ENCODE assay signal across 2 cellular contexts in genomic region chr2:208186465-208186864, GRCh38.
TF ChIP-seq lines count a peak whose summit lies in the region.

No MANE protein-coding gene starts in this region.

TF ChIP-seq in GM23338, 12 proteins besides CTCF, POLR2A, EP300 and RAD21 (continued from another document):
- TF ChIP-seq, protein P1, sequence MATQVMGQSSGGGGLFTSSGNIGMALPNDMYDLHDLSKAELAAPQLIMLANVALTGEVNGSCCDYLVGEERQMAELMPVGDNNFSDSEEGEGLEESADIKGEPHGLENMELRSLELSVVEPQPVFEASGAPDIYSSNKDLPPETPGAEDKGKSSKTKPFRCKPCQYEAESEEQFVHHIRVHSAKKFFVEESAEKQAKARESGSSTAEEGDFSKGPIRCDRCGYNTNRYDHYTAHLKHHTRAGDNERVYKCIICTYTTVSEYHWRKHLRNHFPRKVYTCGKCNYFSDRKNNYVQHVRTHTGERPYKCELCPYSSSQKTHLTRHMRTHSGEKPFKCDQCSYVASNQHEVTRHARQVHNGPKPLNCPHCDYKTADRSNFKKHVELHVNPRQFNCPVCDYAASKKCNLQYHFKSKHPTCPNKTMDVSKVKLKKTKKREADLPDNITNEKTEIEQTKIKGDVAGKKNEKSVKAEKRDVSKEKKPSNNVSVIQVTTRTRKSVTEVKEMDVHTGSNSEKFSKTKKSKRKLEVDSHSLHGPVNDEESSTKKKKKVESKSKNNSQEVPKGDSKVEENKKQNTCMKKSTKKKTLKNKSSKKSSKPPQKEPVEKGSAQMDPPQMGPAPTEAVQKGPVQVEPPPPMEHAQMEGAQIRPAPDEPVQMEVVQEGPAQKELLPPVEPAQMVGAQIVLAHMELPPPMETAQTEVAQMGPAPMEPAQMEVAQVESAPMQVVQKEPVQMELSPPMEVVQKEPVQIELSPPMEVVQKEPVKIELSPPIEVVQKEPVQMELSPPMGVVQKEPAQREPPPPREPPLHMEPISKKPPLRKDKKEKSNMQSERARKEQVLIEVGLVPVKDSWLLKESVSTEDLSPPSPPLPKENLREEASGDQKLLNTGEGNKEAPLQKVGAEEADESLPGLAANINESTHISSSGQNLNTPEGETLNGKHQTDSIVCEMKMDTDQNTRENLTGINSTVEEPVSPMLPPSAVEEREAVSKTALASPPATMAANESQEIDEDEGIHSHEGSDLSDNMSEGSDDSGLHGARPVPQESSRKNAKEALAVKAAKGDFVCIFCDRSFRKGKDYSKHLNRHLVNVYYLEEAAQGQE (IDR thresholded peaks at IDR 0.05; ENCODE audit: unreplicated experiment): no peak
- no peak for TF ChIP-seq ZNF114 (CRISPR knock-in tag; IDR thresholded peaks at IDR 0.05)
- TF ChIP-seq ZNF331 (CRISPR knock-in tag; IDR thresholded peaks at IDR 0.05; ENCODE audit: low read depth): no peak
- no peak for TF ChIP-seq NANOG (IDR thresholded peaks at IDR 0.05; ENCODE audit: borderline replicate concordance)
- TF ChIP-seq, protein P2, sequence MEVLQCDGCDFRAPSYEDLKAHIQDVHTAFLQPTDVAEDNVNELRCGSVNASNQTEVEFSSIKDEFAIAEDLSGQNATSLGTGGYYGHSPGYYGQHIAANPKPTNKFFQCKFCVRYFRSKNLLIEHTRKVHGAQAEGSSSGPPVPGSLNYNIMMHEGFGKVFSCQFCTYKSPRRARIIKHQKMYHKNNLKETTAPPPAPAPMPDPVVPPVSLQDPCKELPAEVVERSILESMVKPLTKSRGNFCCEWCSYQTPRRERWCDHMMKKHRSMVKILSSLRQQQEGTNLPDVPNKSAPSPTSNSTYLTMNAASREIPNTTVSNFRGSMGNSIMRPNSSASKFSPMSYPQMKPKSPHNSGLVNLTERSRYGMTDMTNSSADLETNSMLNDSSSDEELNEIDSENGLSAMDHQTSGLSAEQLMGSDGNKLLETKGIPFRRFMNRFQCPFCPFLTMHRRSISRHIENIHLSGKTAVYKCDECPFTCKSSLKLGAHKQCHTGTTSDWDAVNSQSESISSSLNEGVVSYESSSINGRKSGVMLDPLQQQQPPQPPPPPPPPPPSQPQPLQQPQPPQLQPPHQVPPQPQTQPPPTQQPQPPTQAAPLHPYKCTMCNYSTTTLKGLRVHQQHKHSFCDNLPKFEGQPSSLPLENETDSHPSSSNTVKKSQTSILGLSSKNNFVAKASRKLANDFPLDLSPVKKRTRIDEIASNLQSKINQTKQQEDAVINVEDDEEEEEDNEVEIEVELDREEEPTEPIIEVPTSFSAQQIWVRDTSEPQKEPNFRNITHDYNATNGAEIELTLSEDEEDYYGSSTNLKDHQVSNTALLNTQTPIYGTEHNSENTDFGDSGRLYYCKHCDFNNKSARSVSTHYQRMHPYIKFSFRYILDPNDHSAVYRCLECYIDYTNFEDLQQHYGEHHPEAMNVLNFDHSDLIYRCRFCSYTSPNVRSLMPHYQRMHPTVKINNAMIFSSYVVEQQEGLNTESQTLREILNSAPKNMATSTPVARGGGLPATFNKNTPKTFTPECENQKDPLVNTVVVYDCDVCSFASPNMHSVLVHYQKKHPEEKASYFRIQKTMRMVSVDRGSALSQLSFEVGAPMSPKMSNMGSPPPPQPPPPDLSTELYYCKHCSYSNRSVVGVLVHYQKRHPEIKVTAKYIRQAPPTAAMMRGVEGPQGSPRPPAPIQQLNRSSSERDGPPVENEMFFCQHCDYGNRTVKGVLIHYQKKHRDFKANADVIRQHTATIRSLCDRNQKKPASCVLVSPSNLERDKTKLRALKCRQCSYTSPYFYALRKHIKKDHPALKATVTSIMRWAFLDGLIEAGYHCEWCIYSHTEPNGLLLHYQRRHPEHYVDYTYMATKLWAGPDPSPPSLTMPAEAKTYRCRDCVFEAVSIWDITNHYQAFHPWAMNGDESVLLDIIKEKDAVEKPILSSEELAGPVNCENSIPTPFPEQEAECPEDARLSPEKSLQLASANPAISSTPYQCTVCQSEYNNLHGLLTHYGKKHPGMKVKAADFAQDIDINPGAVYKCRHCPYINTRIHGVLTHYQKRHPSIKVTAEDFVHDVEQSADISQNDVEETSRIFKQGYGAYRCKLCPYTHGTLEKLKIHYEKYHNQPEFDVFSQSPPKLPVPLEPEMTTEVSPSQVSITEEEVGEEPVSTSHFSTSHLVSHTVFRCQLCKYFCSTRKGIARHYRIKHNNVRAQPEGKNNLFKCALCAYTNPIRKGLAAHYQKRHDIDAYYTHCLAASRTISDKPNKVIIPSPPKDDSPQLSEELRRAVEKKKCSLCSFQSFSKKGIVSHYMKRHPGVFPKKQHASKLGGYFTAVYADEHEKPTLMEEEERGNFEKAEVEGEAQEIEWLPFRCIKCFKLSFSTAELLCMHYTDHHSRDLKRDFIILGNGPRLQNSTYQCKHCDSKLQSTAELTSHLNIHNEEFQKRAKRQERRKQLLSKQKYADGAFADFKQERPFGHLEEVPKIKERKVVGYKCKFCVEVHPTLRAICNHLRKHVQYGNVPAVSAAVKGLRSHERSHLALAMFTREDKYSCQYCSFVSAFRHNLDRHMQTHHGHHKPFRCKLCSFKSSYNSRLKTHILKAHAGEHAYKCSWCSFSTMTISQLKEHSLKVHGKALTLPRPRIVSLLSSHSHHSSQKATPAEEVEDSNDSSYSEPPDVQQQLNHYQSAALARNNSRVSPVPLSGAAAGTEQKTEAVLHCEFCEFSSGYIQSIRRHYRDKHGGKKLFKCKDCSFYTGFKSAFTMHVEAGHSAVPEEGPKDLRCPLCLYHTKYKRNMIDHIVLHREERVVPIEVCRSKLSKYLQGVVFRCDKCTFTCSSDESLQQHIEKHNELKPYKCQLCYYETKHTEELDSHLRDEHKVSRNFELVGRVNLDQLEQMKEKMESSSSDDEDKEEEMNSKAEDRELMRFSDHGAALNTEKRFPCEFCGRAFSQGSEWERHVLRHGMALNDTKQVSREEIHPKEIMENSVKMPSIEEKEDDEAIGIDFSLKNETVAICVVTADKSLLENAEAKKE (CRISPR knock-in tag; IDR thresholded peaks at IDR 0.05): no peak
- TF ChIP-seq POLR2AphosphoS5 (IDR thresholded peaks at IDR 0.05; ENCODE audit: low read depth): no peak
- no peak for TF ChIP-seq EZH2 (IDR thresholded peaks at IDR 0.05; ENCODE audit: low read depth, unreplicated experiment)
- no peak for TF ChIP-seq EZH2phosphoT487 (IDR thresholded peaks at IDR 0.05; ENCODE audit: unreplicated experiment)
- no peak for TF ChIP-seq STAT1 (IDR thresholded peaks at IDR 0.05; ENCODE audit: unreplicated experiment)
- TF ChIP-seq ETS1 (IDR thresholded peaks at IDR 0.05): no peak
- TF ChIP-seq CREB1 (CRISPR knock-in tag; IDR thresholded peaks at IDR 0.05; ENCODE audit: low read depth): no peak

TF ChIP-seq in WTC11, 78 proteins besides CTCF, POLR2A, EP300 and RAD21 (continued from another document):
- TF ChIP-seq, protein P3, sequence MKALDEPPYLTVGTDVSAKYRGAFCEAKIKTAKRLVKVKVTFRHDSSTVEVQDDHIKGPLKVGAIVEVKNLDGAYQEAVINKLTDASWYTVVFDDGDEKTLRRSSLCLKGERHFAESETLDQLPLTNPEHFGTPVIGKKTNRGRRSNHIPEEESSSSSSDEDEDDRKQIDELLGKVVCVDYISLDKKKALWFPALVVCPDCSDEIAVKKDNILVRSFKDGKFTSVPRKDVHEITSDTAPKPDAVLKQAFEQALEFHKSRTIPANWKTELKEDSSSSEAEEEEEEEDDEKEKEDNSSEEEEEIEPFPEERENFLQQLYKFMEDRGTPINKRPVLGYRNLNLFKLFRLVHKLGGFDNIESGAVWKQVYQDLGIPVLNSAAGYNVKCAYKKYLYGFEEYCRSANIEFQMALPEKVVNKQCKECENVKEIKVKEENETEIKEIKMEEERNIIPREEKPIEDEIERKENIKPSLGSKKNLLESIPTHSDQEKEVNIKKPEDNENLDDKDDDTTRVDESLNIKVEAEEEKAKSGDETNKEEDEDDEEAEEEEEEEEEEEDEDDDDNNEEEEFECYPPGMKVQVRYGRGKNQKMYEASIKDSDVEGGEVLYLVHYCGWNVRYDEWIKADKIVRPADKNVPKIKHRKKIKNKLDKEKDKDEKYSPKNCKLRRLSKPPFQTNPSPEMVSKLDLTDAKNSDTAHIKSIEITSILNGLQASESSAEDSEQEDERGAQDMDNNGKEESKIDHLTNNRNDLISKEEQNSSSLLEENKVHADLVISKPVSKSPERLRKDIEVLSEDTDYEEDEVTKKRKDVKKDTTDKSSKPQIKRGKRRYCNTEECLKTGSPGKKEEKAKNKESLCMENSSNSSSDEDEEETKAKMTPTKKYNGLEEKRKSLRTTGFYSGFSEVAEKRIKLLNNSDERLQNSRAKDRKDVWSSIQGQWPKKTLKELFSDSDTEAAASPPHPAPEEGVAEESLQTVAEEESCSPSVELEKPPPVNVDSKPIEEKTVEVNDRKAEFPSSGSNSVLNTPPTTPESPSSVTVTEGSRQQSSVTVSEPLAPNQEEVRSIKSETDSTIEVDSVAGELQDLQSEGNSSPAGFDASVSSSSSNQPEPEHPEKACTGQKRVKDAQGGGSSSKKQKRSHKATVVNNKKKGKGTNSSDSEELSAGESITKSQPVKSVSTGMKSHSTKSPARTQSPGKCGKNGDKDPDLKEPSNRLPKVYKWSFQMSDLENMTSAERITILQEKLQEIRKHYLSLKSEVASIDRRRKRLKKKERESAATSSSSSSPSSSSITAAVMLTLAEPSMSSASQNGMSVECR (CRISPR knock-in tag; IDR thresholded peaks at IDR 0.05; ENCODE audit: borderline replicate concordance): no peak
TF ChIP-seq in WTC11: peak in this region for 0.
